Comparison of ENCODE assay signal across 15 cellular contexts in the genomic region with DNA sequence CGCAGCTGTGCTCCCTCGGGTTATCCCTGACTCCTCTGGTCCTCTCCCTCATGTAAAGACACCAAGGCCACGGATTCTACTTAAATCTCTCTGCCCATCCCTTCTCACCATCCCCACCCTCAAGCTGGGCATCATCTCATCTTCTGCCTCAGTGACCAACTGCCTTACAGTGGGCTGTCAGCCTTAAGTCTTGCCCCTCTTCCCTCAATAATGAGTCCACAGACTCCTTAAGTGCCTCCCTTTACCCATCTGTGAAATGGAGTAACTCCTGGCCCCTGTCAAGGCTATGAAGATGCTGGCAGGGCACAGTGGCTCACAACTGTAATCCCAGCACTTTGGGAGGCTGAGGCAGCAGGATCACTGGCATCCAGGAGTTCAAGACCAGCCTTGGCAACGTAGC. TPM values are rescaled to one million over a fixed set of nuclear protein-coding genes. Genes with fewer than 3 reads are reported as not detected.
DNase-seq lines count a peak whose midpoint lies in the region; ATAC-seq and TF ChIP-seq lines count a peak whose summit lies in the region.
"Had no signal": no experiment of that assay in that cellular context is flagged by ENCODE, and none has a peak within 500 bp of the region (broad histone marks: within the 10 kb centered on the region; RNA-seq: fewer than 3 reads in every experiment).

No MANE protein-coding gene starts in this region.

- H3K36me3 Mint-ChIP-seq in activated naive CD4-positive, alpha-beta T cell treated with anti-CD3 and anti-CD28 coated beads, Interleukin-2, amount 10 ng/mL, durations not matched to agents 7 days and 5 days, result peaks cover 29% of the 10 kb centered on the region
- peaks cover 5% of the 10 kb centered on the region for H3K36me3 Mint-ChIP-seq in T-helper 17 cell (ENCODE audit: low read depth)
- peaks cover 7% of the 10 kb centered on the region for H3K36me3 Mint-ChIP-seq in endothelial cell (ENCODE audit: low read depth, unreplicated experiment)

- peak overlapping the region; percentile 98 for H3K27ac Mint-ChIP-seq in activated naive CD4-positive, alpha-beta T cell treated with anti-CD3 and anti-CD28 coated beads, Interleukin-2, amount 10 ng/mL, durations not matched to agents 7 days and 5 days
- H3K27ac Mint-ChIP-seq in T-helper 17 cell (peak overlapping the region; percentile 99), endothelial cell (ENCODE audit: unreplicated experiment) (peak overlapping the region; percentile 62)
- H3K27ac Mint-ChIP-seq in stimulated activated naive CD8-positive, alpha-beta T cell treated with anti-CD3 and anti-CD28 coated beads, Interleukin-15, amount 100 ng/mL, for 72 hours, result peak overlapping the region; percentile 20 to 94
- H3K27ac Mint-ChIP-seq: endodermal cell had no signal

- peaks cover 55% of the 10 kb centered on the region for H3K4me1 Mint-ChIP-seq in activated naive CD4-positive, alpha-beta T cell treated with anti-CD3 and anti-CD28 coated beads, Interleukin-2, amount 10 ng/mL, durations not matched to agents 7 days and 5 days
- H3K4me1 Mint-ChIP-seq in T-helper 17 cell (peaks cover 67% of the 10 kb centered on the region), endothelial cell (ENCODE audit: unreplicated experiment) (peaks cover 37% of the 10 kb centered on the region)
- H3K4me1 Mint-ChIP-seq in stimulated activated naive CD8-positive, alpha-beta T cell treated with anti-CD3 and anti-CD28 coated beads, Interleukin-15, amount 100 ng/mL, for 72 hours, result peaks cover 62% of the 10 kb centered on the region

- H3K4me3 Mint-ChIP-seq in activated naive CD4-positive, alpha-beta T cell treated with anti-CD3 and anti-CD28 coated beads, Interleukin-2, amount 10 ng/mL, durations not matched to agents 7 days and 5 days, result no peak overlapping the region
- no peak overlapping the region for H3K4me3 Mint-ChIP-seq in T-helper 17 cell
- no peak overlapping the region for H3K4me3 Mint-ChIP-seq in endothelial cell (ENCODE audit: unreplicated experiment)
- H3K4me3 Mint-ChIP-seq in stimulated activated naive CD8-positive, alpha-beta T cell treated with anti-CD3 and anti-CD28 coated beads, Interleukin-15, amount 100 ng/mL, for 72 hours, result no peak overlapping the region
- H3K4me3 Mint-ChIP-seq: endodermal cell had no signal

- H3K27me3 Mint-ChIP-seq in activated naive CD4-positive, alpha-beta T cell treated with anti-CD3 and anti-CD28 coated beads, Interleukin-2, amount 10 ng/mL, durations not matched to agents 7 days and 5 days, result no peaks in the 10 kb centered on the region
- H3K27me3 Mint-ChIP-seq in T-helper 17 cell, result no peaks in the 10 kb centered on the region
- no peaks in the 10 kb centered on the region for H3K27me3 Mint-ChIP-seq in endothelial cell (ENCODE audit: unreplicated experiment)
- no peaks in the 10 kb centered on the region for H3K27me3 Mint-ChIP-seq in stimulated activated naive CD8-positive, alpha-beta T cell treated with anti-CD3 and anti-CD28 coated beads, Interleukin-15, amount 100 ng/mL, for 72 hours

- no peaks in the 10 kb centered on the region for H3K27me3 ChIP-seq in psoas muscle (ENCODE audit: insufficient read depth in 3 of 3, low read length in 2 of 3)
- H3K27me3 ChIP-seq: adrenal gland, SJCRH30 had no signal

- TF ChIP-seq CTCF in endothelial cell (IDR thresholded peaks at IDR 0.05; ENCODE audit: unreplicated experiment), result no peak
- TF ChIP-seq CTCF in psoas muscle (IDR thresholded peaks at IDR 0.05), result no peak

- no peak overlapping the region for H3K4me3 ChIP-seq in psoas muscle
- H3K4me3 ChIP-seq: adrenal gland, prostate gland, SJCRH30 had no signal

- WGBS in psoas muscle, 3 donors, result 69 to 86% (median 84%) methylated on average over 4 of the region's 4 CpGs

- intact Hi-C loops in psoas muscle (cut with DNase I), result no loop called here

- no peaks in the 10 kb centered on the region for H3K9me3 ChIP-seq in T-helper 17 cell (ENCODE audit: control insufficient read depth, low read length, poor library complexity, severe bottlenecking)
- H3K9me3 ChIP-seq in psoas muscle, result no peaks in the 10 kb centered on the region
- H3K9me3 ChIP-seq: adrenal gland, prostate gland, SJCRH30 had no signal

- peaks cover 6% of the 10 kb centered on the region for H3K4me1 ChIP-seq in psoas muscle
- H3K4me1 ChIP-seq: prostate gland had no signal

- H3K36me3 ChIP-seq in psoas muscle (ENCODE audit: insufficient read depth in 1 of 2, low read depth in 1 of 2), result no peaks in the 10 kb centered on the region
- H3K36me3 ChIP-seq: adrenal gland, prostate gland, SJCRH30 had no signal

- DNase-seq in activated naive CD4-positive, alpha-beta T cell treated with anti-CD3 and anti-CD28 coated beads, Interleukin-2, amount 10 ng/mL, durations not matched to agents 7 days and 5 days, result no peak
- DNase-seq in activated naive CD4-positive, alpha-beta T cell treated with Interleukin-2 at 50 U/mL for 16 hours, result no peak
- no peak for DNase-seq in T-helper 17 cell
- DNase-seq in endothelial cell (ENCODE audit: low spot score), result no peak
- no peak for DNase-seq in stimulated activated naive CD8-positive, alpha-beta T cell treated with anti-CD3 and anti-CD28 coated beads, Interleukin-15, amount 100 ng/mL, for 72 hours
- DNase-seq in psoas muscle, result no peak
- DNase-seq in HT-29 (ENCODE audit: low spot score), result no peak
- DNase-seq: adrenal gland, endodermal cell, left colon, NCI-H1694, SJCRH30 had no signal

- H3K27ac ChIP-seq in psoas muscle, result no peak overlapping the region
- H3K27ac ChIP-seq: adrenal gland, prostate gland, SJCRH30 had no signal

- no peaks in the 10 kb centered on the region for H3K9me3 Mint-ChIP-seq in activated naive CD4-positive, alpha-beta T cell treated with anti-CD3 and anti-CD28 coated beads, Interleukin-2, amount 10 ng/mL, durations not matched to agents 7 days and 5 days
- H3K9me3 Mint-ChIP-seq in endothelial cell (ENCODE audit: unreplicated experiment), result no peaks in the 10 kb centered on the region
- no peaks in the 10 kb centered on the region for H3K9me3 Mint-ChIP-seq in stimulated activated naive CD8-positive, alpha-beta T cell treated with anti-CD3 and anti-CD28 coated beads, Interleukin-15, amount 100 ng/mL, for 72 hours
- H3K9me3 Mint-ChIP-seq: endodermal cell had no signal

- CTCF ChIA-PET in activated naive CD4-positive, alpha-beta T cell treated with anti-CD3 and anti-CD28 coated beads, Interleukin-2, amount 10 ng/mL, durations not matched to agents 7 days and 5 days (lab: Charles Lee), result interaction anchor here (0.9 kb wide), 1 partner anchor 25 kb away, joined by 3 read pairs; no protein-coding TSS in a partner anchor

- no peak for ATAC-seq in T-helper 17 cell
- no peak for ATAC-seq in stimulated activated naive CD8-positive, alpha-beta T cell treated with anti-CD3 and anti-CD28 coated beads, Interleukin-15, amount 100 ng/mL, for 72 hours
- ATAC-seq in psoas muscle, result no peak
- no peak for ATAC-seq in HG02852 (IDR thresholded peaks at IDR 0.05; ENCODE audit: unreplicated experiment)
- ATAC-seq: left colon had no signal

RNA-seq across cellular contexts. Expression of a gene that starts 12.1 kb away (rescaled TPM):
- total RNA-seq in T-helper 17 cell (100 to 1,000 TPM; 361 to 435 TPM), endothelial cell (ENCODE audit: unreplicated experiment) (226 TPM), psoas muscle (10 to 100 TPM; 21.4 to 30.6 (median 22.6) TPM)
- polyA plus RNA-seq in psoas muscle, result 10 to 100 TPM; 10.9 to 78.1 (median 18.2) TPM
- total RNA-seq in HT-29 (2014; rRNA removed; shearing (Covaris generic)), result 172 and 198 TPM in 2 replicates

RNA-seq across cellular contexts. Expression of a gene that starts 14.5 kb away (rescaled TPM):
- total RNA-seq in T-helper 17 cell (10 to 100 TPM; 44.6 to 45.1 TPM), endothelial cell (ENCODE audit: unreplicated experiment) (16.0 TPM), psoas muscle (1 to 10 TPM; 3.5 to 7.0 (median 3.9) TPM)
- polyA plus RNA-seq in psoas muscle, result 1 to 10 TPM; 3.9 to 6.8 (median 5.8) TPM
- 22.0 and 26.8 TPM in 2 replicates for total RNA-seq in HT-29 (2014; rRNA removed; shearing (Covaris generic))

RNA-seq across cellular contexts. Expression of a gene that starts 25.8 kb away (rescaled TPM):
- total RNA-seq in T-helper 17 cell, result 1,000 to 10,000 TPM; 1,152 to 1,411 TPM
- total RNA-seq in endothelial cell (ENCODE audit: unreplicated experiment), result 21.8 TPM
- total RNA-seq in psoas muscle, result 1 to 10 TPM; 2.1 to 4.2 (median 4.1) TPM
- polyA plus RNA-seq in psoas muscle, result 1 to 10 TPM; 2.9 to 3.9 (median 3.6) TPM
- 1.5 and 2.1 TPM in 2 replicates for total RNA-seq in HT-29 (2014; rRNA removed; shearing (Covaris generic))
- total RNA-seq: SJCRH30 had no signal
- polyA plus RNA-seq: AG04450 had no signal

RNA-seq across cellular contexts. Expression of a gene that starts 57.9 kb away (rescaled TPM):
- total RNA-seq in T-helper 17 cell (10 to 100 TPM; 12.5 to 14.3 TPM), endothelial cell (ENCODE audit: unreplicated experiment) (9.7 TPM), psoas muscle (10 to 100 TPM; 16.0 to 52.5 (median 41.1) TPM)
- polyA plus RNA-seq in psoas muscle, result 10 to 100 TPM; 14.8 to 24.2 (median 18.0) TPM
- total RNA-seq in HT-29 (2014; rRNA removed; shearing (Covaris generic)), result 25.8 and 27.0 TPM in 2 replicates

Comparison
In these comparisons a context has a peak if more than half of its experiments do, and no peak if none do; other contexts are left out.
1. RNA of a gene that starts 25.8 kb away (total RNA-seq): 1,152 to 1,411 TPM in T-helper 17 cell; 21.8 TPM in endothelial cell (single experiment), 2.1 to 4.2 TPM in psoas muscle and 1.5 to 2.1 TPM in HT-29; every median in the first group is over 10 times any median in the second.
2. Peak in every context shown above with its lines, with median percentiles within 50 percentile points of each other: H3K27ac Mint-ChIP-seq.